Comparison of ENCODE assay signal across 8 cellular contexts in the genomic region with DNA sequence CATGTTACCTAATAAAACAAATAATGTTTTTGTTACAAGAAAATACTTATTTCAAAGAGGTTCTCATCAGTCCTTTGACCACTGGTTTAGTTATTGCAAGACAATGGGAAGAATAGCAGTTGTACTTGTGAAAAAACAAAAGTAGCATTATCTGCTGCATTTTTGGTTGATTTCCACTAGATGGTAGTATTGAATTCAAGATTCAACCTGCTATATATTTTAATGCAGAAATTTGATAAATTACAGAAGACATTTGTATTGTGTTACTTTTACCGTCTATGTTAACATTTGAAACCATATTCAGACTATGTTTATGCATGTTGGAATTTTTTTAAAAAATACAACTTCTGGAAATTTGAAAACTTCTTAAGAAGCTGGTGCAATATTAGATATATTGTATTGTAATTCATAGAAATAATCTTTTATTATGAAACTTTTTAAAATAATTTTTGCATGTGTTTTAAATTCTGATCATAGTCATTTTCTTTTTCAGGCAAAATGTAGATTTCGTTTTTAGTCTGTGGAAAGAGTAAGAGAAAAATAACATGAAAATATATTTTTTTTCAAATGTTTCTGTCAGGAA. TPM values are rescaled to one million over a fixed set of nuclear protein-coding genes. Genes with fewer than 3 reads are reported as not detected.
A peak's percentile ranks its signal among the peaks of the same experiment; 100 is the strongest.
DNase-seq lines count a peak whose midpoint lies in the region; ATAC-seq, FAIRE-seq and TF ChIP-seq lines count a peak whose summit lies in the region.

No MANE protein-coding gene starts in this region.

- H3K27ac ChIP-seq in astrocyte (ENCODE audit: low read depth, low read length) = no peak overlapping the region

- H2AFZ ChIP-seq in astrocyte (ENCODE audit: low read depth, low read length) = no peak overlapping the region

- no peaks in the 10 kb centered on the region for H3K9me3 ChIP-seq in astrocyte (ENCODE audit: insufficient read depth, low read depth, low read length)

- no peaks in the 10 kb centered on the region for H3K27me3 ChIP-seq in astrocyte (ENCODE audit: insufficient read depth, low read length)

- no peaks in the 10 kb centered on the region for H3K9me3 Mint-ChIP-seq in astrocyte (ENCODE audit: unreplicated experiment)
- peaks cover 8% of the 10 kb centered on the region for H3K9me3 Mint-ChIP-seq in mesothelial cell of epicardium

- H3K79me2 ChIP-seq in astrocyte (ENCODE audit: insufficient read depth, low read length) = no peaks in the 10 kb centered on the region

- H3K4me1 Mint-ChIP-seq in astrocyte (ENCODE audit: low read depth, unreplicated experiment) = no peaks in the 10 kb centered on the region
- H3K4me1 Mint-ChIP-seq in mesothelial cell of epicardium = peaks cover 2% of the 10 kb centered on the region

- FAIRE-seq in HTR-8/SVneo (lab: Jason Lieb, UNC) (no peak), astrocyte (lab: Jason Lieb, UNC) (peak; percentile 80)

- H4K20me1 ChIP-seq in astrocyte (ENCODE audit: insufficient read depth, low read length) = no peaks in the 10 kb centered on the region

- no peak overlapping the region for H3K4me3 Mint-ChIP-seq in astrocyte (ENCODE audit: unreplicated experiment)
- H3K4me3 Mint-ChIP-seq in mesothelial cell of epicardium = no peak overlapping the region

- no peak overlapping the region for H3K4me3 ChIP-seq in astrocyte (ENCODE audit: insufficient read depth, low read depth, low read length)

- no peak overlapping the region for H3K4me2 ChIP-seq in astrocyte (ENCODE audit: low read length)

- no peaks in the 10 kb centered on the region for H3K36me3 ChIP-seq in astrocyte (ENCODE audit: insufficient read depth, low read length)

- ATAC-seq in HG03108 (IDR thresholded peaks at IDR 0.05; ENCODE audit: unreplicated experiment) = no peak
- no peak for ATAC-seq in HG02884 (IDR thresholded peaks at IDR 0.05; ENCODE audit: unreplicated experiment)

- H3K9ac ChIP-seq in astrocyte (ENCODE audit: low read length) = no peak overlapping the region

- H3K27me3 Mint-ChIP-seq in astrocyte (ENCODE audit: low read depth, unreplicated experiment) (no peaks in the 10 kb centered on the region), mesothelial cell of epicardium (ENCODE audit: low read depth) (peaks cover 2% of the 10 kb centered on the region)

- TF ChIP-seq CTCF in astrocyte (IDR thresholded peaks at IDR 0.05; ENCODE audit: insufficient read depth, low read depth, low read length) = peak; percentile 60
- TF ChIP-seq CTCF in mesothelial cell of epicardium (IDR thresholded peaks at IDR 0.05; ENCODE audit: unreplicated experiment) = peak; percentile 68

- DNase-seq in DMS53 treated with DMSO at 0.1 percent for 48 hours (lab: John Stamatoyannopoulos, UW; ENCODE audit: unreplicated experiment) (peak; percentile 12), HTR-8/SVneo (ENCODE audit: insufficient read length, low spot score) (peak; percentile 25), astrocyte (ENCODE audit: low read depth) (peak; percentile 13), mesothelial cell of epicardium (ENCODE audit: low spot score in 2 of 2, unreplicated experiment in 2 of 2) (no peak)
- DNase-seq in effector CD8-positive, alpha-beta T cell (lab: John Stamatoyannopoulos, UW) = no peak
- no peak for DNase-seq in stimulated activated CD4-positive, alpha-beta T cell treated with anti-CD3 and anti-CD28 coated beads, Interleukin-1b, Interleukin-23, amount 100 ng/mL, for 48 hours

- H3K27ac Mint-ChIP-seq in astrocyte (ENCODE audit: unreplicated experiment) = no peak overlapping the region
- H3K27ac Mint-ChIP-seq in mesothelial cell of epicardium = no peak overlapping the region

- H3K4me1 ChIP-seq in astrocyte (ENCODE audit: insufficient read depth, low read length) = no peaks in the 10 kb centered on the region

- no peaks in the 10 kb centered on the region for H3K36me3 Mint-ChIP-seq in astrocyte (ENCODE audit: low read depth, unreplicated experiment)
- no peaks in the 10 kb centered on the region for H3K36me3 Mint-ChIP-seq in mesothelial cell of epicardium

RNA-seq across cellular contexts. Expression of a gene that starts 56.4 kb away (rescaled TPM):
- total RNA-seq in astrocyte (207 and 225 TPM in 2 replicates), mesothelial cell of epicardium (107 to 114 TPM (median 113 TPM) in 3 replicates)

Comparison
In these comparisons a context has a peak if more than half of its experiments do, and no peak if none do; other contexts are left out.
1. DNase-seq: peak in DMS53 treated with DMSO at 0.1 percent for 48 hours (single experiment), HTR-8/SVneo (single experiment) and astrocyte (single experiment); none in mesothelial cell of epicardium (0 of 2), effector CD8-positive, alpha-beta T cell (single experiment) and stimulated activated CD4-positive, alpha-beta T cell treated with anti-CD3 and anti-CD28 coated beads, Interleukin-1b, Interleukin-23, amount 100 ng/mL, for 48 hours (single experiment).